In genomic region chr1:66335125-66335524, GRCh38 we compare ENCODE assay signal across 1 cellular context.
TF ChIP-seq lines count a peak whose summit lies in the region.

No MANE protein-coding gene starts in this region.

TF ChIP-seq in IMR-90, 13 proteins besides CTCF, POLR2A, EP300 and RAD21 (continued from another document):
- no peak for TF ChIP-seq ELK1 (IDR thresholded peaks at IDR 0.05; ENCODE audit: borderline replicate concordance, low read depth, low read length)
- TF ChIP-seq SMC3 (IDR thresholded peaks at IDR 0.05; ENCODE audit: low read depth, low read length) = no peak
